1 cellular context compared by ENCODE assay signal in the genomic region with DNA sequence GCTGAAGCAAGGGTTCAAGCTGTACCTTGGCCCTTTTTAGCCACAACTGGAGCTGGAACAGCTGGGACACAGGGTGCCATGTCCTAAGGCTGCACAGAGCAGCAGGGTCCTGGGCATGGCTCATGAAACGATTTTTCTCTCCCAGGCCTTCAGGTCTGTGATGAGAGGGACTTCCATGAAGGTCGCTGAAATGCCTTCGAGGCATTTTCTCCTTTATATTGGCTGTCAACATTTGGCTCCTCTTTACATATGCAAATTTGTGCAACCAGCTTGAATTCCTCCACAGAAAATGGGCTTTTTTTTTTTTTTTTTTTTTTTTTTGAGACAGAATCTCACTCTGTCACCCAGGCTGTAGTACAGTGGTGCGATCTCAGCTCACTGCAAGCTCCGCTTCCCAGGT.
TF ChIP-seq lines count a peak whose summit lies in the region.

No MANE protein-coding gene starts in this region.

TF ChIP-seq in WTC11, 78 proteins besides CTCF, POLR2A, EP300 and RAD21 (continued from another document):
- TF ChIP-seq ZNF532 (CRISPR knock-in tag; IDR thresholded peaks at IDR 0.05; ENCODE audit: borderline replicate concordance) (no peak), ESRRA (CRISPR knock-in tag; IDR thresholded peaks at IDR 0.05; ENCODE audit: borderline replicate concordance) (no peak), MAX (CRISPR knock-in tag; IDR thresholded peaks at IDR 0.05) (no peak), HMGA2 (CRISPR knock-in tag; IDR thresholded peaks at IDR 0.05) (no peak), TEAD4 (CRISPR knock-in tag; IDR thresholded peaks at IDR 0.05) (no peak)
